Comparison of ENCODE assay signal across 25 cellular contexts in genomic region chr20:36654506-36654905, GRCh38. TPM values are rescaled to one million over a fixed set of nuclear protein-coding genes. Genes with fewer than 3 reads are reported as not detected.
"Had no signal": no experiment of that assay in that cellular context is flagged by ENCODE, and none has a peak within 500 bp of the region (broad histone marks: within the 10 kb centered on the region; RNA-seq: fewer than 3 reads in every experiment).

No MANE protein-coding gene starts in this region.

- H3K9me3 ChIP-seq: MG63 had no signal

- ATAC-seq: HepG2, Panc1, PC-3, SK-N-SH treated with all-trans-retinoic acid at 6 μM for 48 hours had no signal

- DNase-seq: IMR-90; Karpas-422; KG1; MG63; NCI-H1092; NCI-H1105 treated with DMSO at 0.1 percent for 48 hours; NCI-H1417 treated with DMSO at 0.1 percent for 48 hours; NCI-H146; NCI-H1694 treated with DMSO at 0.1 percent for 48 hours; NCI-H1930; NCI-H2081; NCI-H2107; NCI-H2227 treated with DMSO at 0.1 percent for 48 hours; NCI-H524; NCI-H69; NCI-H774; NK-92 treated with Interleukin-12 subunit alpha and Interleukin-12 subunit beta, amount 100 ng/mL, for 24 hours; PC-3; SHP77 treated with DMSO at 0.1 percent for 48 hours; SJCRH30 had no signal

- H3K4me1 ChIP-seq: SJCRH30 had no signal

- H3K27me3 ChIP-seq: MG63, SJCRH30 had no signal

- H3K4me3 ChIP-seq: MG63, SJCRH30 had no signal

- H3K27ac ChIP-seq: RWPE1, SJCRH30 had no signal

RNA-seq across cellular contexts. Expression of gene SLA2, which starts 8.5 kb away (rescaled TPM):
- total RNA-seq: HT1080, IMR-90 had no signal
